8 cellular contexts compared by ENCODE assay signal in genomic region chr2:205763708-205764501, GRCh38.
A peak's percentile ranks its signal among the peaks of the same experiment; 100 is the strongest.
DNase-seq lines count a peak whose midpoint lies in the region; ATAC-seq and TF ChIP-seq lines count a peak whose summit lies in the region.

No MANE protein-coding gene starts in this region.

- POLR2A ChIA-PET in activated CD8-positive, alpha-beta T cell treated with anti-CD3 and anti-CD28 coated beads, Interleukin-2, amount 10 ng/mL, durations not matched to agents 7 days and 5 days (lab: Charles Lee): no interaction called here

- H3K36me3 Mint-ChIP-seq in activated CD8-positive, alpha-beta T cell treated with anti-CD3 and anti-CD28 coated beads, Interleukin-2, amount 10 ng/mL, durations not matched to agents 7 days and 5 days (ENCODE audit: low read depth): no peaks in the 10 kb centered on the region
- H3K36me3 Mint-ChIP-seq in osteocyte (ENCODE audit: unreplicated experiment) (peaks cover 12% of the 10 kb centered on the region), immature natural killer cell (no peaks in the 10 kb centered on the region)

- peaks cover 19% of the 10 kb centered on the region for H3K27me3 Mint-ChIP-seq in activated CD8-positive, alpha-beta T cell treated with anti-CD3 and anti-CD28 coated beads, Interleukin-2, amount 10 ng/mL, durations not matched to agents 7 days and 5 days (ENCODE audit: low read depth)
- H3K27me3 Mint-ChIP-seq in osteocyte (ENCODE audit: unreplicated experiment): no peaks in the 10 kb centered on the region
- H3K27me3 Mint-ChIP-seq in immature natural killer cell (ENCODE audit: low read depth in 3 of 3): peaks cover 2 to 8% (median 7%) of the 10 kb centered on the region in 3 donors

- CTCF ChIA-PET in activated CD8-positive, alpha-beta T cell treated with anti-CD3 and anti-CD28 coated beads, Interleukin-2, amount 10 ng/mL, durations not matched to agents 7 days and 5 days (lab: Charles Lee): no interaction called here

- peaks cover 0 to 77% of the 10 kb centered on the region in 2 donors for H3K36me3 ChIP-seq in gastroesophageal sphincter

- H3K9me3 Mint-ChIP-seq in activated CD8-positive, alpha-beta T cell treated with anti-CD3 and anti-CD28 coated beads, Interleukin-2, amount 10 ng/mL, durations not matched to agents 7 days and 5 days (ENCODE audit: insufficient read depth): no peaks in the 10 kb centered on the region
- H3K9me3 Mint-ChIP-seq in osteocyte (ENCODE audit: unreplicated experiment) (no peaks in the 10 kb centered on the region), immature natural killer cell (no peaks in the 10 kb centered on the region)

- no peak for TF ChIP-seq EP300 in gastroesophageal sphincter (IDR thresholded peaks at IDR 0.05)

- no peak overlapping the region for H3K4me3 Mint-ChIP-seq in activated CD8-positive, alpha-beta T cell treated with anti-CD3 and anti-CD28 coated beads, Interleukin-2, amount 10 ng/mL, durations not matched to agents 7 days and 5 days
- H3K4me3 Mint-ChIP-seq in osteocyte (ENCODE audit: unreplicated experiment) (no peak overlapping the region), immature natural killer cell (no peak overlapping the region)

- no peak overlapping the region for H3K27ac Mint-ChIP-seq in activated CD8-positive, alpha-beta T cell treated with anti-CD3 and anti-CD28 coated beads, Interleukin-2, amount 10 ng/mL, durations not matched to agents 7 days and 5 days
- H3K27ac Mint-ChIP-seq in osteocyte (ENCODE audit: unreplicated experiment): no peak overlapping the region
- no peak overlapping the region for H3K27ac Mint-ChIP-seq in immature natural killer cell

- 24% methylated on average over 7 to 17 of the region's 25 CpGs for WGBS in gastroesophageal sphincter (ENCODE audit: low coverage in 1 of 2), 2 donors

- no peak for TF ChIP-seq POLR2A in gastroesophageal sphincter (IDR thresholded peaks at IDR 0.05)

- no peaks in the 10 kb centered on the region for H3K9me3 ChIP-seq in gastroesophageal sphincter

- no peaks in the 10 kb centered on the region for H3K27me3 ChIP-seq in gastroesophageal sphincter

- peak; percentile 54 for ATAC-seq in HG02610 (IDR thresholded peaks at IDR 0.05; ENCODE audit: unreplicated experiment)
- ATAC-seq in activated CD8-positive, alpha-beta T cell treated with anti-CD3 and anti-CD28 coated beads, Interleukin-2, amount 10 ng/mL, durations not matched to agents 7 days and 5 days: peak; percentile 43
- ATAC-seq in gastroesophageal sphincter: peak; percentile 65
- no peak for ATAC-seq in GM18909 (IDR thresholded peaks at IDR 0.05; ENCODE audit: poor library complexity, unreplicated experiment)
- no peak for ATAC-seq in GM21786 (IDR thresholded peaks at IDR 0.05; ENCODE audit: unreplicated experiment)

- H3K27ac ChIP-seq in gastroesophageal sphincter: peak overlapping the region; percentile 92 to 96 (median 94)

- peaks cover 23 to 99% (median 48%) of the 10 kb centered on the region in 3 donors for H3K4me1 ChIP-seq in gastroesophageal sphincter

- DNase-seq in C1 segment of cervical spinal cord (lab: John Stamatoyannopoulos, UW) (peak in 9 of 14 donors; percentile 5 to 60 (median 24)), osteocyte (ENCODE audit: extremely low spot score, unreplicated experiment) (peak; percentile 86), immature natural killer cell (no peak)
- no peak for DNase-seq in activated CD8-positive, alpha-beta T cell treated with anti-CD3 and anti-CD28 coated beads, Interleukin-2, amount 10 ng/mL, durations not matched to agents 7 days and 5 days

- peak overlapping the region in 1 of 2 donors; percentile 0 for H3K4me3 ChIP-seq in gastroesophageal sphincter

- TF ChIP-seq CTCF in gastroesophageal sphincter (IDR thresholded peaks at IDR 0.05): peak; percentile 25 to 85 (median 82)
- TF ChIP-seq CTCF in osteocyte (IDR thresholded peaks at IDR 0.05): peak; percentile 45

- H3K4me1 Mint-ChIP-seq in activated CD8-positive, alpha-beta T cell treated with anti-CD3 and anti-CD28 coated beads, Interleukin-2, amount 10 ng/mL, durations not matched to agents 7 days and 5 days (ENCODE audit: low read depth): no peaks in the 10 kb centered on the region
- H3K4me1 Mint-ChIP-seq in osteocyte (ENCODE audit: unreplicated experiment) (peaks cover 21% of the 10 kb centered on the region), immature natural killer cell (no peaks in the 10 kb centered on the region)

Comparison
In these comparisons a context has a peak if more than half of its experiments do, and no peak if none do; other contexts are left out.
1. DNase-seq: peak in C1 segment of cervical spinal cord (9 of 14) and osteocyte (single experiment); none in activated CD8-positive, alpha-beta T cell treated with anti-CD3 and anti-CD28 coated beads, Interleukin-2, amount 10 ng/mL, durations not matched to agents 7 days and 5 days (single experiment) and immature natural killer cell (0 of 3).
2. ATAC-seq: peak in HG02610 (single experiment), activated CD8-positive, alpha-beta T cell treated with anti-CD3 and anti-CD28 coated beads, Interleukin-2, amount 10 ng/mL, durations not matched to agents 7 days and 5 days (single experiment) and gastroesophageal sphincter (single experiment); none in GM18909 (single experiment) and GM21786 (single experiment).